11 cellular contexts compared by ENCODE assay signal in the genomic region with DNA sequence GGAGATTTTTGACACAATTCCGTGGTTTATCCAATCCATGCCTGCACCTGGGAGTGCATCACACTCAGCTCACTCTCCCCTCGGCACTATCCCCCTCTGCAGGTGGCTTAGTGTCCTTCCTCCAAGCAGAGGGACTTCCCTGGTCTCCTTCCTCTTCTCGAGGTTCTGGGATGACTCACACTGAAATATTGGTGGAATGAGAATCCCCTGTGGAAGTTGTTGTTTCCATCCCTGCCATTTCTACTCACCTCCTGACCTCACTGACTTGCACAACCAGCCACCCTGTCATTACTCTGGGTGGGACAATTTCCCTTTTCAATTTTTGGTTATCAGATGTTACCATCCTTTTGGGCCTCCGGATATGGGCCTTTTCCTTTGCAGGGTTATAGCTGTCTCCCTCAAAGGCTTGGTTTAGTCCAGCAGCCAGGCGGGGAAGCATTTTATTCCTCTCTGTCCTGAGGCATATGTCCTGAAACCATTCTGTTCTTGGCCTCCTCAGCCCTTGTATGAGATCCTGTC. TPM values are rescaled to one million over a fixed set of nuclear protein-coding genes. Genes with fewer than 3 reads are reported as not detected.
DNase-seq lines count a peak whose midpoint lies in the region; ATAC-seq and TF ChIP-seq lines count a peak whose summit lies in the region.
"Had no signal": no experiment of that assay in that cellular context is flagged by ENCODE, and none has a peak within 500 bp of the region (broad histone marks: within the 10 kb centered on the region; RNA-seq: fewer than 3 reads in every experiment).

No MANE protein-coding gene starts in this region.

- H3K4me1 Mint-ChIP-seq in endodermal cell: peaks cover 39% of the 10 kb centered on the region
- H3K4me1 Mint-ChIP-seq: activated B cell treated with CpG ODN at 0.5 μM for 24 hours; CD4-positive, alpha-beta memory T cell had no signal

- H3K9me3 ChIP-seq in AG04450 (ENCODE audit: control insufficient read depth, insufficient read depth, low read length) (no peaks in the 10 kb centered on the region), IMR-90 (ENCODE audit: control insufficient read depth, insufficient read depth, low read length) (no peaks in the 10 kb centered on the region), endodermal cell (ENCODE audit: control insufficient read depth, low read length) (no peaks in the 10 kb centered on the region), liver (ENCODE audit: control insufficient read depth in 4 of 4, low read length in 3 of 4) (no peaks in the 10 kb centered on the region)

- dilution Hi-C loops in IMR-90 (cut with HindIII; ENCODE audit: low sequenced_read_pairs, unreplicated experiment): no loop called here

- POLR2A ChIA-PET in AG04450 (lab: Yijun Ruan, JAX) (no interaction called here), IMR-90 (lab: Charles Lee; ENCODE audit: unreplicated experiment) (no interaction called here)

- H4K8ac ChIP-seq in IMR-90 (ENCODE audit: low read depth in 2 of 2, low read length in 2 of 2): peak overlapping the region in 1 of 2 experiments; percentile 61; a peak in 2 of 4 replicates

- H3K36me3 Mint-ChIP-seq in endodermal cell (ENCODE audit: low read depth): no peaks in the 10 kb centered on the region
- H3K36me3 Mint-ChIP-seq: activated naive CD8-positive, alpha-beta T cell; CD4-positive, alpha-beta memory T cell had no signal

- ATAC-seq in IMR-90 (ENCODE audit: low read depth) (peak; percentile 93), HG02678 (IDR thresholded peaks at IDR 0.05; ENCODE audit: unreplicated experiment) (no peak), GM18867 (IDR thresholded peaks at IDR 0.05; ENCODE audit: unreplicated experiment) (no peak)

- H4K20me1 ChIP-seq in IMR-90 (ENCODE audit: insufficient read depth, low read length): peaks cover 2% of the 10 kb centered on the region; the same call in 1 of the 2 replicates

- H3K4me3 ChIP-seq in AG04450 (ENCODE audit: low read depth, low read length) (no peak overlapping the region), IMR-90 (ENCODE audit: insufficient read depth, low read depth, low read length) (no peak overlapping the region), endodermal cell (ENCODE audit: low read length) (no peak overlapping the region), liver (ENCODE audit: low read depth in 1 of 3, low read length in 3 of 3) (no peak overlapping the region)

- no peak overlapping the region for H3K27ac Mint-ChIP-seq in endodermal cell
- H3K27ac Mint-ChIP-seq: activated B cell treated with CpG ODN at 0.5 μM for 24 hours; activated naive CD8-positive, alpha-beta T cell; CD4-positive, alpha-beta memory T cell had no signal

- H3K27ac ChIP-seq in AG04450 (ENCODE audit: low read depth, low read length): no peak overlapping the region
- peak overlapping the region; percentile 10; the same call in 1 of the 2 replicates for H3K27ac ChIP-seq in IMR-90 (ENCODE audit: insufficient read depth, low read length)
- no peak overlapping the region for H3K27ac ChIP-seq in endodermal cell (ENCODE audit: low read depth, low read length)
- H3K27ac ChIP-seq in liver (ENCODE audit: low read depth in 1 of 2, low read length in 2 of 2): peak overlapping the region; percentile 66 to 67

- H2BK120ac ChIP-seq in IMR-90 (ENCODE audit: low read depth, low read length): peak overlapping the region; percentile 93

- 0 out of 2 replicates have a peak, but pooled peaks have one; percentile 20 for TF ChIP-seq CTCF in AG04450 (IDR thresholded peaks at IDR 0.05; ENCODE audit: low read depth, low read length)
- peak; percentile 49 for TF ChIP-seq CTCF in IMR-90 (conservative IDR thresholded peaks at IDR 0.05; ENCODE audit: low read depth, low read length)
- TF ChIP-seq CTCF in endodermal cell (conservative IDR thresholded peaks at IDR 0.05): peak; percentile 67
- TF ChIP-seq CTCF in liver (IDR thresholded peaks at IDR 0.05; ENCODE audit: low read depth, low read length, missing input control): no peak

- no peaks in the 10 kb centered on the region for H3K27me3 Mint-ChIP-seq in endodermal cell (ENCODE audit: insufficient read depth)
- H3K27me3 Mint-ChIP-seq: activated B cell treated with CpG ODN at 0.5 μM for 24 hours; activated naive CD8-positive, alpha-beta T cell had no signal

- peak overlapping the region; percentile 7 for H2BK5ac ChIP-seq in IMR-90 (ENCODE audit: low read depth, low read length, poor library complexity, severe bottlenecking)

- in situ Hi-C loops in IMR-90 (cut with MboI; ENCODE audit: low sequenced_read_pairs): no loop called here

- no peak overlapping the region for H3K56ac ChIP-seq in IMR-90 (ENCODE audit: extremely low read depth, insufficient read depth, low read length)

- H3K36me3 ChIP-seq in IMR-90 (ENCODE audit: control insufficient read depth, insufficient read depth, low read length) (no peaks in the 10 kb centered on the region), endodermal cell (ENCODE audit: control insufficient read depth, insufficient read depth, low read length) (no peaks in the 10 kb centered on the region), liver (ENCODE audit: control insufficient read depth in 4 of 4, insufficient read depth in 3 of 4, low read depth in 1 of 4, low read length in 3 of 4) (no peaks in the 10 kb centered on the region)

- H2AK9ac ChIP-seq in IMR-90 (replicated peaks; ENCODE audit: low read depth, low read length, poor library complexity): peak overlapping the region; percentile 70

- peaks cover 10% of the 10 kb centered on the region for H3K4me1 ChIP-seq in IMR-90 (ENCODE audit: control insufficient read depth, insufficient read depth, low read length)
- H3K4me1 ChIP-seq in endodermal cell (ENCODE audit: control insufficient read depth, insufficient read depth, low read length): no peaks in the 10 kb centered on the region
- H3K4me1 ChIP-seq in liver (ENCODE audit: control insufficient read depth in 4 of 4, insufficient read depth in 4 of 4, low read length in 3 of 4): peaks cover 6 to 20% (median 14%) of the 10 kb centered on the region in 4 donors

- H3K4ac ChIP-seq in IMR-90 (ENCODE audit: low read depth, low read length): peak overlapping the region; percentile 83

- peak overlapping the region; percentile 59 for H2AK5ac ChIP-seq in IMR-90 (ENCODE audit: low read depth, low read length)

- H2BK15ac ChIP-seq in IMR-90 (ENCODE audit: low read depth, low read length): peak overlapping the region; percentile 21; the same call in 2 of the 3 replicates

- H4K91ac ChIP-seq in IMR-90 (ENCODE audit: insufficient read depth, low read depth, low read length): peak overlapping the region; percentile 78

- no peaks in the 10 kb centered on the region for H3K27me3 ChIP-seq in AG04450 (ENCODE audit: control insufficient read depth, insufficient read depth, low read length)
- no peaks in the 10 kb centered on the region for H3K27me3 ChIP-seq in IMR-90 (ENCODE audit: control insufficient read depth, insufficient read depth, low read length)
- no peaks in the 10 kb centered on the region for H3K27me3 ChIP-seq in endodermal cell (ENCODE audit: control insufficient read depth, insufficient read depth, low read length, poor library complexity, severe bottlenecking)
- no peaks in the 10 kb centered on the region for H3K27me3 ChIP-seq in liver (ENCODE audit: control insufficient read depth in 4 of 4, insufficient read depth in 4 of 4, low read length in 3 of 4)

- DNase-seq in AG04450 (ENCODE audit: low read depth, low spot score): peak; percentile 20
- DNase-seq in IMR-90: peak; percentile 80
- DNase-seq in endodermal cell: peak; percentile 74
- no peak for DNase-seq in DMS153 (lab: John Stamatoyannopoulos, UW)
- no peak for DNase-seq in stimulated activated naive CD4-positive, alpha-beta T cell (lab: John Stamatoyannopoulos, UW)
- DNase-seq: activated B cell treated with CpG ODN at 0.5 μM for 24 hours; CD4-positive, alpha-beta memory T cell had no signal

- no peak overlapping the region for H3K4me3 Mint-ChIP-seq in endodermal cell
- H3K4me3 Mint-ChIP-seq: activated B cell treated with CpG ODN at 0.5 μM for 24 hours; activated naive CD8-positive, alpha-beta T cell; CD4-positive, alpha-beta memory T cell had no signal

- TF ChIP-seq RAD21 in IMR-90 (IDR thresholded peaks at IDR 0.05; ENCODE audit: low read length) (peak; percentile 49), liver (IDR thresholded peaks at IDR 0.05) (peak; percentile 16 to 29)

- H3K23ac ChIP-seq in IMR-90 (ENCODE audit: low read depth, low read length): peak overlapping the region; percentile 10; the same call in 1 of the 2 replicates

- BruUV-seq in IMR-90 (replicated peaks; lab: Mats Ljungman, UMichigan): no TSS peak

- peaks cover 14% of the 10 kb centered on the region for H3K9me1 ChIP-seq in IMR-90 (ENCODE audit: insufficient read depth, low read length)

- no peak overlapping the region for H3K9ac ChIP-seq in IMR-90 (ENCODE audit: low read depth, low read length)
- H3K9ac ChIP-seq in endodermal cell (ENCODE audit: extremely low read depth, low read length, poor library complexity, severe bottlenecking): no peak overlapping the region
- H3K9ac ChIP-seq in liver (ENCODE audit: low read depth in 1 of 2, low read length in 2 of 2): no peak overlapping the region

- peak overlapping the region; percentile 83 for H2BK20ac ChIP-seq in IMR-90 (ENCODE audit: low read depth, low read length)

- no peak for TF ChIP-seq POLR2A in IMR-90 (IDR thresholded peaks at IDR 0.05; ENCODE audit: low read depth, low read length)

- H3K14ac ChIP-seq in IMR-90 (replicated peaks; ENCODE audit: low read depth, low read length): peak overlapping the region; percentile 65

- H3K18ac ChIP-seq in IMR-90 (ENCODE audit: low read depth, low read length): peak overlapping the region; percentile 40

- CTCF ChIA-PET in AG04450 (lab: Charles Lee): interaction anchor here (0.8 kb wide), 1 partner anchor 60 kb away, joined by 3 read pairs; a partner anchor contains a TSS
- CTCF ChIA-PET in IMR-90 (lab: Yijun Ruan, JAX): interaction anchor here (0.6 kb wide), 1 partner anchor 10 kb away, joined by 3 read pairs; no protein-coding TSS in a partner anchor

- intact Hi-C loops in IMR-90 (cut with micrococcal nuclease): no loop called here

- 0 out of 2 replicates have a peak overlapping the region, but pooled peaks have one; percentile 5 for H4K5ac ChIP-seq in IMR-90 (ENCODE audit: low read depth, low read length)

- WGBS in IMR-90 (ENCODE audit: extremely low coverage in 2 of 2, insufficient read length in 1 of 2), 2 experiments: 73% methylated on average over 2 of the region's 5 CpGs; no CpG with 5 or more reads in 1 of the 2 experiments
- WGBS in endodermal cell (ENCODE audit: insufficient coverage in 1 of 2, insufficient read length in 1 of 2), 2 experiments: 72 to 76% methylated on average over 4 to 5 of the region's 5 CpGs
- WGBS in liver: 45% methylated on average over 5 of the region's 5 CpGs

- peaks cover 23 to 57% of the 10 kb centered on the region in 2 experiments for H3K79me1 ChIP-seq in IMR-90 (ENCODE audit: low read depth in 1 of 2, low read length in 2 of 2)

- H2AFZ ChIP-seq in IMR-90 (replicated peaks; ENCODE audit: low read length, poor library complexity): peak overlapping the region; percentile 0

- H3K9me3 Mint-ChIP-seq in endodermal cell: no peaks in the 10 kb centered on the region
- H3K9me3 Mint-ChIP-seq: activated B cell treated with CpG ODN at 0.5 μM for 24 hours had no signal

- no peak overlapping the region for H3K4me2 ChIP-seq in IMR-90 (ENCODE audit: low read depth, low read length)

RNA-seq across cellular contexts. Expression of a gene that starts 59.9 kb away (rescaled TPM):
- polyA plus RNA-seq in AG04450 (2011; rRNA removed) (81.1 and 81.5 TPM in 2 replicates), IMR-90 (2012; rRNA removed) (42.4 and 51.2 TPM in 2 replicates), liver (10 to 100 TPM in 1 of 2 donors, 1 to 10 TPM in 1; 9.2 to 10.6 TPM)
- polyA minus RNA-seq in AG04450 (2011; rRNA and poly(A)+ RNA removed): 68.5 and 75.1 TPM in 2 replicates
- total RNA-seq in IMR-90 (2012; rRNA removed) (23.6 and 28.3 TPM in 2 replicates), endodermal cell (10 to 100 TPM; 47.2 to 57.6 TPM), liver (10 to 100 TPM; 14.7 to 23.0 TPM)
- 17.9 and 29.2 TPM in 2 replicates for polyA plus RNA-seq in IMR-90 (2012; cell fraction: cytosol; rRNA removed)
- polyA plus RNA-seq in IMR-90 (2012; cell fraction: nucleus; rRNA removed; ENCODE audit: low replicate concordance): 75.1 and 198 TPM in 2 replicates
- 79.0 TPM for polyA plus RNA-seq in endodermal cell (2013, experiment 1 of 2)
- polyA plus RNA-seq in endodermal cell (2013, experiment 2 of 2): 78.6 TPM

Comparison
In these comparisons a context has a peak if more than half of its experiments do, and no peak if none do; other contexts are left out.
1. DNase-seq: peak in AG04450 (single experiment), IMR-90 (single experiment) and endodermal cell (single experiment); none in DMS153 (single experiment) and stimulated activated naive CD4-positive, alpha-beta T cell (0 of 6).
2. H3K27ac ChIP-seq: peak in IMR-90 (single experiment) and liver (2 of 2); none in AG04450 (single experiment) and endodermal cell (single experiment).